ENCODE assay signal across 38 cellular contexts in the genomic region with DNA sequence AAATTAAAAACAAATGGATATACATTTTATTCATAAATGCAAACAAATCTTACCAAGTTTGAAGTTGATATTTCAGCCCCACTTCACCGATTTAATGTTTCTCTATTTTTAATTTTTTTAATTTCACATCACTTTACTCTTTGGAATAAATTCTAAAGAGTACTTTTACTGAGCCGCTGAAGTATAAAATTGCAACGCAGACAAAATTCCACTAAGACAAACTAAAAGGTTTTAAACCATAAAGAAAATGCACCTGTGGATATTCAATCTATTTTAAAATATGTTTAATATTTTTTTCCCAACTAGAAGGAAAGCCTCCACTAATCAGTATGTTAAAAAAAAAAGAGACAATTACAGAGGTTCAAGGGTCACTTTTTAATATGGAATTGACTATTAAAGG.
"Had no signal": no experiment of that assay in that cellular context is flagged by ENCODE, and none has a peak within 500 bp of the region (broad histone marks: within the 10 kb centered on the region; RNA-seq: fewer than 3 reads in every experiment).

No MANE protein-coding gene starts in this region.

- H3K9me3 Mint-ChIP-seq: activated naive CD4-positive, alpha-beta T cell treated with anti-CD3 and anti-CD28 coated beads, Interleukin-2, amount 10 ng/mL, durations not matched to agents 7 days and 5 days; activated T-helper 1 cell treated with anti-CD3 and anti-CD28 coated beads, Interleukin-12 subunit alpha, Interleukin-12 subunit beta, Interleukin-2, Interleukin-4 antibody, amounts not matched to agents 30 ng/mL and 10 ng/mL and 1 ng/mL, durations not matched to agents 14 hours and 24 hours and 36 hours had no signal

- H3K27me3 ChIP-seq: adrenal gland, ascending aorta, body of pancreas, brain microvascular endothelial cell, breast epithelium, cardiac muscle cell had no signal

- H3K27me3 Mint-ChIP-seq: activated naive CD4-positive, alpha-beta T cell treated with anti-CD3 and anti-CD28 coated beads, Interleukin-2, amount 10 ng/mL, durations not matched to agents 7 days and 5 days; activated naive CD4-positive, alpha-beta T cell treated with anti-CD3 and anti-CD28 coated beads, Interleukin-2, amount 50 U/mL, for 24 hours; activated naive CD8-positive, alpha-beta T cell; activated naive CD8-positive, alpha-beta T cell treated with anti-CD3 and anti-CD28 coated beads for 36 hours; activated naive CD8-positive, alpha-beta T cell treated with anti-CD3 and anti-CD28 coated beads, Interleukin-2, amount 10 ng/mL, durations not matched to agents 7 days and 5 days; activated naive CD8-positive, alpha-beta T cell treated with anti-CD3 and anti-CD28 coated beads, Interleukin-2, amount 50 U/mL, for 24 hours; activated T-cell treated with anti-CD3 and anti-CD28 coated beads, Interleukin-2, amount 50 U/mL, for 24 hours; activated T-helper 17 cell treated with anti-CD3 and anti-CD28 coated beads, Interleukin-2, amount 50 U/mL, for 72 hours; central memory CD8-positive, alpha-beta T cell had no signal

- H3K36me3 Mint-ChIP-seq: activated naive CD4-positive, alpha-beta T cell treated with anti-CD3 and anti-CD28 coated beads, Interleukin-2, amount 10 ng/mL, durations not matched to agents 7 days and 5 days; activated naive CD4-positive, alpha-beta T cell treated with anti-CD3 and anti-CD28 coated beads, Interleukin-2, amount 50 U/mL, for 24 hours; activated naive CD4-positive, alpha-beta T cell treated with anti-CD3 and anti-CD28 coated beads, Interleukin-2, amount 50 U/mL, for 72 hours; activated naive CD8-positive, alpha-beta T cell; activated naive CD8-positive, alpha-beta T cell treated with anti-CD3 and anti-CD28 coated beads for 36 hours; activated naive CD8-positive, alpha-beta T cell treated with anti-CD3 and anti-CD28 coated beads, Interleukin-2, amount 10 ng/mL, durations not matched to agents 7 days and 5 days; brain had no signal

- FAIRE-seq: astrocyte, bronchial epithelial cell had no signal

- ATAC-seq: activated naive CD4-positive, alpha-beta T cell treated with anti-CD3 and anti-CD28 coated beads, Interleukin-2, amount 50 U/mL, for 72 hours; activated naive CD8-positive, alpha-beta T cell treated with anti-CD3 and anti-CD28 coated beads, Interleukin-2, amount 50 U/mL, for 24 hours; activated T-cell treated with anti-CD3 and anti-CD28 coated beads, Interleukin-2, amount 50 U/mL, for 72 hours; activated T-helper 17 cell treated with anti-CD3 and anti-CD28 coated beads, Interleukin-2, amount 50 U/mL, for 72 hours; body of pancreas had no signal

- H3K27ac ChIP-seq: adrenal gland, ascending aorta, body of pancreas, brain microvascular endothelial cell, breast epithelium, cardiac muscle cell had no signal

- H3K4me3 Mint-ChIP-seq: activated naive CD4-positive, alpha-beta T cell treated with anti-CD3 and anti-CD28 coated beads for 36 hours; activated naive CD4-positive, alpha-beta T cell treated with anti-CD3 and anti-CD28 coated beads, Interleukin-2, amount 10 ng/mL, durations not matched to agents 7 days and 5 days; activated naive CD4-positive, alpha-beta T cell treated with anti-CD3 and anti-CD28 coated beads, Interleukin-2, amount 50 U/mL, for 24 hours; activated naive CD8-positive, alpha-beta T cell; activated naive CD8-positive, alpha-beta T cell treated with anti-CD3 and anti-CD28 coated beads for 36 hours; activated naive CD8-positive, alpha-beta T cell treated with anti-CD3 and anti-CD28 coated beads, Interleukin-2, amount 10 ng/mL, durations not matched to agents 7 days and 5 days; activated naive CD8-positive, alpha-beta T cell treated with anti-CD3 and anti-CD28 coated beads, Interleukin-2, amount 50 U/mL, for 24 hours; activated T-cell treated with anti-CD3 and anti-CD28 coated beads, Interleukin-2, amount 50 U/mL, for 24 hours; activated T-cell treated with anti-CD3 and anti-CD28 coated beads, Interleukin-2, amount 50 U/mL, for 72 hours; activated T-helper 1 cell treated with anti-CD3 and anti-CD28 coated beads, Interleukin-12 subunit alpha, Interleukin-12 subunit beta, Interleukin-2, Interleukin-4 antibody, amounts not matched to agents 30 ng/mL and 10 ng/mL and 1 ng/mL, durations not matched to agents 14 hours and 24 hours and 36 hours; activated T-helper 17 cell treated with anti-CD3 and anti-CD28 coated beads, Interleukin-2, amount 50 U/mL, for 72 hours; brain; central memory CD8-positive, alpha-beta T cell had no signal

- H3K36me3 ChIP-seq: adrenal gland, ascending aorta, brain microvascular endothelial cell, breast epithelium, cardiac muscle cell had no signal

- H3K4me1 Mint-ChIP-seq: activated naive CD4-positive, alpha-beta T cell treated with anti-CD3 and anti-CD28 coated beads, Interleukin-2, amount 10 ng/mL, durations not matched to agents 7 days and 5 days; activated naive CD4-positive, alpha-beta T cell treated with anti-CD3 and anti-CD28 coated beads, Interleukin-2, amount 50 U/mL, for 24 hours; activated naive CD8-positive, alpha-beta T cell treated with anti-CD3 and anti-CD28 coated beads for 36 hours; activated naive CD8-positive, alpha-beta T cell treated with anti-CD3 and anti-CD28 coated beads, Interleukin-2, amount 10 ng/mL, durations not matched to agents 7 days and 5 days; activated naive CD8-positive, alpha-beta T cell treated with anti-CD3 and anti-CD28 coated beads, Interleukin-2, amount 50 U/mL, for 24 hours; activated T-helper 17 cell treated with anti-CD3 and anti-CD28 coated beads, Interleukin-2, amount 50 U/mL, for 72 hours; brain; central memory CD8-positive, alpha-beta T cell had no signal

- H3K4me1 ChIP-seq: adrenal gland, ascending aorta, body of pancreas, breast epithelium had no signal

- DNase-seq: activated effector memory CD4-positive, alpha-beta T cell treated with anti-CD3 and anti-CD28 coated beads, Interleukin-2, amount 50 U/mL, for 16 hours; activated effector memory CD4-positive, alpha-beta T cell treated with Interleukin-2 at 50 U/mL for 16 hours; activated gamma-delta T cell; activated gamma-delta T cell treated with Interleukin-2 at 50 U/mL for 16 hours; activated naive CD4-positive, alpha-beta T cell; activated naive CD4-positive, alpha-beta T cell treated with anti-CD3 and anti-CD28 coated beads for 36 hours; activated naive CD4-positive, alpha-beta T cell treated with anti-CD3 and anti-CD28 coated beads, Interleukin-2, amount 10 ng/mL, durations not matched to agents 7 days and 5 days; activated naive CD4-positive, alpha-beta T cell treated with anti-CD3 and anti-CD28 coated beads, Interleukin-2, amount 50 U/mL, for 16 hours; activated naive CD4-positive, alpha-beta T cell treated with Interleukin-2 at 50 U/mL for 16 hours; activated naive CD8-positive, alpha-beta T cell treated with anti-CD3 and anti-CD28 coated beads for 36 hours; activated naive CD8-positive, alpha-beta T cell treated with anti-CD3 and anti-CD28 coated beads, Interleukin-2, amount 10 ng/mL, durations not matched to agents 7 days and 5 days; activated naive CD8-positive, alpha-beta T cell treated with anti-CD3 and anti-CD28 coated beads, Interleukin-2, amount 50 U/mL, for 24 hours; activated T-cell treated with anti-CD3 and anti-CD28 coated beads, Interleukin-2, amount 50 U/mL, for 1 hour; activated T-cell treated with anti-CD3 and anti-CD28 coated beads, Interleukin-2, amount 50 U/mL, for 24 hours; activated T-cell treated with anti-CD3 and anti-CD28 coated beads, Interleukin-2, amount 50 U/mL, for 48 hours; activated T-cell treated with anti-CD3 and anti-CD28 coated beads, Interleukin-2, amount 50 U/mL, for 72 hours; adrenal gland; amniotic stem cell; amygdala; anterior cingulate cortex; aorta; body of pancreas; brain microvascular endothelial cell; caudate nucleus; central memory CD4-positive, alpha-beta T cell; cerebellar nuclear complex had no signal

- H3K4me3 ChIP-seq: adrenal gland, ascending aorta, body of pancreas, breast epithelium, cardiac muscle cell had no signal

- H3K9me3 ChIP-seq: adrenal gland, ascending aorta, breast epithelium had no signal
